10 cellular contexts compared by ENCODE assay signal in genomic region chr10:46516660-46517416, GRCh38. TPM values are rescaled to one million over a fixed set of nuclear protein-coding genes. Genes with fewer than 3 reads are reported as not detected.
DNase-seq lines count a peak whose midpoint lies in the region; ATAC-seq, FAIRE-seq and TF ChIP-seq lines count a peak whose summit lies in the region.
"Had no signal": no experiment of that assay in that cellular context is flagged by ENCODE, and none has a peak within 500 bp of the region (broad histone marks: within the 10 kb centered on the region; RNA-seq: fewer than 3 reads in every experiment).

No MANE protein-coding gene starts in this region.

- no peak overlapping the region for H3K4me3 Mint-ChIP-seq in activated CD4-positive, alpha-beta T cell treated with anti-CD3 and anti-CD28 coated beads for 36 hours
- H3K4me3 Mint-ChIP-seq: activated B cell treated with CpG ODN at 0.5 μM for 24 hours had no signal

- no peaks in the 10 kb centered on the region for H3K36me3 Mint-ChIP-seq in activated CD4-positive, alpha-beta T cell treated with anti-CD3 and anti-CD28 coated beads for 36 hours (ENCODE audit: low read depth)

- no peak overlapping the region for H3K27ac Mint-ChIP-seq in activated CD4-positive, alpha-beta T cell treated with anti-CD3 and anti-CD28 coated beads for 36 hours
- H3K27ac Mint-ChIP-seq: activated B cell treated with CpG ODN at 0.5 μM for 24 hours had no signal

- H3K4me3 ChIP-seq in epithelial cell of esophagus (ENCODE audit: low read length), result no peak overlapping the region

- CTCF ChIA-PET in activated CD4-positive, alpha-beta T cell treated with anti-CD3 and anti-CD28 coated beads for 36 hours (lab: Charles Lee), result interaction anchor here (1.1 kb wide), 1 partner anchor 21 kb away, joined by 4 read pairs; no protein-coding TSS in a partner anchor

- H3K27me3 Mint-ChIP-seq in activated CD4-positive, alpha-beta T cell treated with anti-CD3 and anti-CD28 coated beads for 36 hours, result peaks cover 3% of the 10 kb centered on the region
- H3K27me3 Mint-ChIP-seq: activated B cell treated with CpG ODN at 0.5 μM for 24 hours had no signal

- peak; percentile 81 for FAIRE-seq in RCC 7860 (lab: Jason Lieb, UNC)
- FAIRE-seq: GM12891 had no signal

- POLR2A ChIA-PET in activated CD4-positive, alpha-beta T cell treated with anti-CD3 and anti-CD28 coated beads for 36 hours (lab: Charles Lee), result no interaction called here

- ATAC-seq in activated CD4-positive, alpha-beta T cell treated with anti-CD3 and anti-CD28 coated beads for 36 hours, result no peak

- TF ChIP-seq CTCF in epithelial cell of esophagus (IDR thresholded peaks at IDR 0.05; ENCODE audit: insufficient read depth, low read depth, low read length, missing control alignments), result no peak
- TF ChIP-seq CTCF in GM20000 (IDR thresholded peaks at IDR 0.05; ENCODE audit: extremely low read depth, missing control alignments), result no peak

- no peaks in the 10 kb centered on the region for H3K4me1 Mint-ChIP-seq in activated CD4-positive, alpha-beta T cell treated with anti-CD3 and anti-CD28 coated beads for 36 hours
- H3K4me1 Mint-ChIP-seq: activated B cell treated with CpG ODN at 0.5 μM for 24 hours had no signal

- H3K9me3 Mint-ChIP-seq in activated CD4-positive, alpha-beta T cell treated with anti-CD3 and anti-CD28 coated beads for 36 hours (ENCODE audit: low read depth), result no peaks in the 10 kb centered on the region
- H3K9me3 Mint-ChIP-seq: activated B cell treated with CpG ODN at 0.5 μM for 24 hours had no signal

- DNase-seq in EL (peak; percentile 87), RCC 7860 (ENCODE audit: low spot score) (peak; percentile 92), epithelial cell of esophagus (ENCODE audit: low read depth) (peak; percentile 82), renal cortical epithelial cell (ENCODE audit: low read depth) (peak; percentile 84), GM20000 (ENCODE audit: low spot score) (no peak), NOMO-1 (lab: John Stamatoyannopoulos, UW; ENCODE audit: unreplicated experiment in 2 of 2) (no peak), SHP77 (lab: John Stamatoyannopoulos, UW) (no peak)
- no peak for DNase-seq in activated CD4-positive, alpha-beta T cell treated with anti-CD3 and anti-CD28 coated beads for 36 hours
- DNase-seq: activated B cell treated with CpG ODN at 0.5 μM for 24 hours had no signal

- intact Hi-C loops in activated CD4-positive, alpha-beta T cell treated with anti-CD3 and anti-CD28 coated beads for 36 hours (cut with DNase I, micrococcal nuclease), result no loop called here

RNA-seq across cellular contexts. Expression of gene GPRIN2, which starts 39.6 kb away (rescaled TPM):
- 29.2 and 30.4 TPM in 2 replicates for total RNA-seq in renal cortical epithelial cell
- total RNA-seq in activated CD4-positive, alpha-beta T cell treated with anti-CD3 and anti-CD28 coated beads for 36 hours, result not detected
- total RNA-seq: activated B cell treated with CpG ODN at 0.5 μM for 24 hours had no signal

RNA-seq across cellular contexts. Expression of gene NPY4R, which starts 51.1 kb away (rescaled TPM):
- total RNA-seq in renal cortical epithelial cell, result 1.9 TPM in 1 of 2 replicates, not detected in the other
- not detected for total RNA-seq in activated CD4-positive, alpha-beta T cell treated with anti-CD3 and anti-CD28 coated beads for 36 hours
- total RNA-seq: activated B cell treated with CpG ODN at 0.5 μM for 24 hours had no signal

Comparison
In these comparisons a context has a peak if more than half of its experiments do, and no peak if none do; other contexts are left out.
1. DNase-seq: peak in EL (single experiment), RCC 7860 (single experiment), epithelial cell of esophagus (single experiment) and renal cortical epithelial cell (single experiment); none in GM20000 (single experiment), NOMO-1 (0 of 2), SHP77 (0 of 2) and activated CD4-positive, alpha-beta T cell treated with anti-CD3 and anti-CD28 coated beads for 36 hours (single experiment).
2. RNA of gene GPRIN2, which starts 39.6 kb away (total RNA-seq): 29.2 to 30.4 TPM in renal cortical epithelial cell; not detected in activated CD4-positive, alpha-beta T cell treated with anti-CD3 and anti-CD28 coated beads for 36 hours; every median in the first group is over 10 times any median in the second.